Comparison of ENCODE assay signal across 10 cellular contexts in genomic region chr4:119025916-119026661, GRCh38.
A peak's percentile ranks its signal among the peaks of the same experiment; 100 is the strongest.
DNase-seq lines count a peak whose midpoint lies in the region; ATAC-seq and TF ChIP-seq lines count a peak whose summit lies in the region.
"Had no signal": no experiment of that assay in that cellular context is flagged by ENCODE, and none has a peak within 500 bp of the region (broad histone marks: within the 10 kb centered on the region; RNA-seq: fewer than 3 reads in every experiment).

No MANE protein-coding gene starts in this region.

- H3K36me3 ChIP-seq in mammary epithelial cell (ENCODE audit: insufficient read depth, low read length) (no peaks in the 10 kb centered on the region), right lobe of liver (no peaks in the 10 kb centered on the region), Karpas-422 (ENCODE audit: insufficient read depth, low read length) (no peaks in the 10 kb centered on the region)

- H3K9me2 ChIP-seq in Karpas-422 (replicated peaks; ENCODE audit: insufficient read depth, low read length): no peaks in the 10 kb centered on the region

- H3K4me3 Mint-ChIP-seq in type B pancreatic cell: peak overlapping the region; percentile 39

- H4K20me1 ChIP-seq in mammary epithelial cell (ENCODE audit: insufficient read depth, low read length) (no peaks in the 10 kb centered on the region), Karpas-422 (ENCODE audit: insufficient read depth, low read depth, low read length) (no peaks in the 10 kb centered on the region)

- peaks cover 7% of the 10 kb centered on the region for H3K36me3 Mint-ChIP-seq in type B pancreatic cell

- H3K4me2 ChIP-seq in mammary epithelial cell (ENCODE audit: insufficient read depth, low read depth, low read length) (peak overlapping the region; percentile 88), Karpas-422 (ENCODE audit: low read depth, low read length, poor library complexity, severe bottlenecking) (no peak overlapping the region)

- TSS peak; percentile 77 for BruUV-seq in mammary epithelial cell (replicated peaks; lab: Mats Ljungman, UMichigan)

- no peak for TF ChIP-seq POLR2A in right lobe of liver (IDR thresholded peaks at IDR 0.05)

- in situ Hi-C loops in mammary epithelial cell (cut with MboI; ENCODE audit: low sequenced_read_pairs in 2 of 2): no loop called here

- H3K79me2 ChIP-seq in mammary epithelial cell (ENCODE audit: insufficient read depth, low read length): no peaks in the 10 kb centered on the region
- H3K79me2 ChIP-seq in Karpas-422 (ENCODE audit: low read length): no peaks in the 10 kb centered on the region

- intact Hi-C loops in mammary epithelial cell (cut with micrococcal nuclease) (loop anchor here (1.0 to 5.0 kb wide), 3 partner anchors 37 to 186 kb away; partner anchors contain the start of gene USP53), right lobe of liver (cut with DNase I) (no loop called here)

- dilution Hi-C loops in mammary epithelial cell (cut with HindIII; ENCODE audit: low sequenced_read_pairs): no loop called here

- 2% methylated on average over 4 of the region's 4 CpGs for WGBS in mammary epithelial cell (ENCODE audit: low coverage, missing lambda C conversion rate)
- WGBS in right lobe of liver (ENCODE audit: insufficient coverage, low coverage, low lambda C conversion rate, missing lambda C conversion rate): 22% methylated on average over 4 of the region's 4 CpGs

- H3K27me3 Mint-ChIP-seq in type B pancreatic cell: no peaks in the 10 kb centered on the region

- TF ChIP-seq CTCF in mammary epithelial cell (conservative IDR thresholded peaks at IDR 0.05 in 1 of 2, IDR thresholded peaks at IDR 0.05 in 1 of 2; ENCODE audit: extremely low read depth in 1 of 2, insufficient read depth in 1 of 2, low read depth in 1 of 2, low read length in 2 of 2) (no peak), right lobe of liver (IDR thresholded peaks at IDR 0.05) (no peak), type B pancreatic cell (conservative IDR thresholded peaks at IDR 0.05) (no peak)

- H3K27me3 ChIP-seq in mammary epithelial cell (ENCODE audit: insufficient read depth, low read length) (no peaks in the 10 kb centered on the region), right lobe of liver (no peaks in the 10 kb centered on the region), Karpas-422 (ENCODE audit: low read length) (no peaks in the 10 kb centered on the region)

- H3K27ac ChIP-seq in mammary epithelial cell (ENCODE audit: insufficient read depth, low read depth, low read length) (peak overlapping the region; percentile 99), right lobe of liver (peak overlapping the region in 2 of 3 donors; percentile 38 to 47), Karpas-422 (ENCODE audit: low read length) (no peak overlapping the region)

- no peaks in the 10 kb centered on the region for H3K9me3 ChIP-seq in mammary epithelial cell (replicated peaks; ENCODE audit: insufficient read depth, low read length)
- H3K9me3 ChIP-seq in right lobe of liver: no peaks in the 10 kb centered on the region
- H3K9me3 ChIP-seq in Karpas-422 (ENCODE audit: low read length): no peaks in the 10 kb centered on the region

- peak overlapping the region; percentile 66 for H3K9ac ChIP-seq in mammary epithelial cell (ENCODE audit: insufficient read depth, low read length)
- H3K9ac ChIP-seq in Karpas-422 (ENCODE audit: low read length): no peak overlapping the region

- H3K4me1 ChIP-seq in mammary epithelial cell (ENCODE audit: insufficient read depth, low read length): peaks cover 21% of the 10 kb centered on the region
- H3K4me1 ChIP-seq in right lobe of liver: peaks cover 0 to 5% (median 0%) of the 10 kb centered on the region in 4 donors
- no peaks in the 10 kb centered on the region for H3K4me1 ChIP-seq in Karpas-422 (ENCODE audit: low read length)

- H3K4me1 Mint-ChIP-seq in type B pancreatic cell (ENCODE audit: unreplicated experiment): peaks cover 6% of the 10 kb centered on the region

- DNase-seq in M059J (ENCODE audit: low read depth): peak; percentile 25
- DNase-seq in mammary epithelial cell: peak; percentile 84
- DNase-seq in right lobe of liver: no peak
- no peak for DNase-seq in type B pancreatic cell (ENCODE audit: extremely low spot score, unreplicated experiment)
- no peak for DNase-seq in Karpas-422
- DNase-seq: anterior cingulate cortex, NCI-H82 had no signal

- no peaks in the 10 kb centered on the region for H3K9me3 Mint-ChIP-seq in type B pancreatic cell

- H3K4me3 ChIP-seq in mammary epithelial cell (replicated peaks in 1 of 3; ENCODE audit: insufficient read depth in 1 of 3, low read depth in 2 of 3, low read length in 3 of 3) (peak overlapping the region in 2 of 3 experiments; percentile 26 to 41), right lobe of liver (no peak overlapping the region), Karpas-422 (ENCODE audit: low read length) (no peak overlapping the region)

- H3K27ac Mint-ChIP-seq in type B pancreatic cell: peak overlapping the region; percentile 96

- CTCF ChIA-PET in mammary epithelial cell (lab: Charles Lee; ENCODE audit: low non-redundant PET): interaction anchor here (0.7 to 0.8 kb wide), 2 partner anchors 17 to 37 kb away, joined by 3 read pairs; no protein-coding TSS in a partner anchor

- peak overlapping the region; percentile 89 for H2AFZ ChIP-seq in mammary epithelial cell (ENCODE audit: low read depth, low read length)
- no peak overlapping the region for H2AFZ ChIP-seq in Karpas-422 (ENCODE audit: low read length)

- ATAC-seq in right lobe of liver (peak; percentile 26 to 78 (median 68)), GM18520 (IDR thresholded peaks at IDR 0.05; ENCODE audit: unreplicated experiment) (no peak), HG03520 (IDR thresholded peaks at IDR 0.05; ENCODE audit: unreplicated experiment) (no peak)
- ATAC-seq in activated CD4-positive, CD25-positive, alpha-beta regulatory T cell treated with anti-CD3 and anti-CD28 coated beads, Interleukin-2, amount 50 U/mL, for 24 hours: no peak

Comparison
In these comparisons a context has a peak if more than half of its experiments do, and no peak if none do; other contexts are left out.
1. DNase-seq: peak in M059J (single experiment) and mammary epithelial cell (single experiment); none in right lobe of liver (0 of 3), type B pancreatic cell (single experiment) and Karpas-422 (single experiment).
2. H3K4me3 ChIP-seq: peak in mammary epithelial cell (2 of 3); none in right lobe of liver (0 of 3) and Karpas-422 (single experiment).
3. ATAC-seq: peak in right lobe of liver (4 of 4); none in activated CD4-positive, CD25-positive, alpha-beta regulatory T cell treated with anti-CD3 and anti-CD28 coated beads, Interleukin-2, amount 50 U/mL, for 24 hours (0 of 2), GM18520 (single experiment) and HG03520 (single experiment).